Comparison of ENCODE assay signal across 6 cellular contexts in the genomic region with DNA sequence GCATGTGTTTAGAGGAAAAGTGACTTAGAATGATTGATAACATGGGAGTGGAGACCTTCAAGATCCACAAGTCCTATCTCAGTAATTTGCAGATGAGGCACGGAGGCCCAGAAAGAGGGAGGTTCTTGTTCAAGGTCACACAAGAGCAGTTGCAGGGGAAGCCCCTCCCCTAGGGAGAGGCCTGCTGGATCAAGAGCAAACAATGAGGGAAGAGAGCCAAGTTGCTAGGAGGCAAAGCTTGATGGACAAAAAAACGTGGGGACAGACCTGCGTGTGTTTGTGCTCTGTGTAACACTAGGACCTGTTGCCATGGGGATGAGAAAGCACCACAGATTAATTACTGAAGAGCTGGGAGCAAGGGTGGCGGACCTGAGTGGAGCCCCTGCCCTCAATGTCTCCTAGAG. TPM values are rescaled to one million over a fixed set of nuclear protein-coding genes. Genes with fewer than 3 reads are reported as not detected.
DNase-seq lines count a peak whose midpoint lies in the region; TF ChIP-seq lines count a peak whose summit lies in the region.
"Had no signal": no experiment of that assay in that cellular context is flagged by ENCODE, and none has a peak within 500 bp of the region (broad histone marks: within the 10 kb centered on the region; RNA-seq: fewer than 3 reads in every experiment).

No MANE protein-coding gene starts in this region.

- H3K27me3 ChIP-seq in stomach smooth muscle (ENCODE audit: control insufficient read depth in 1 of 2, insufficient read depth in 2 of 2, low read length in 2 of 2) (no peaks in the 10 kb centered on the region), ascending aorta (no peaks in the 10 kb centered on the region)

- peak overlapping the region; percentile 67 for H3K27ac ChIP-seq in stomach smooth muscle (ENCODE audit: low read length)
- no peak overlapping the region for H3K27ac ChIP-seq in ascending aorta
- H3K27ac ChIP-seq: coronary artery had no signal

- H3K4me1 ChIP-seq in stomach smooth muscle (ENCODE audit: control insufficient read depth, insufficient read depth, low read length), result peaks cover 31% of the 10 kb centered on the region
- H3K4me1 ChIP-seq in ascending aorta, result no peaks in the 10 kb centered on the region

- no peak for TF ChIP-seq CTCF in fibroblast of the aortic adventitia (IDR thresholded peaks at IDR 0.05; ENCODE audit: insufficient read depth, low read length)
- TF ChIP-seq CTCF in ascending aorta (IDR thresholded peaks at IDR 0.05), result no peak

- DNase-seq in NCI-H2171 treated with DMSO at 0.1 percent for 48 hours (lab: John Stamatoyannopoulos, UW), result peak; percentile 92
- DNase-seq in fibroblast of the aortic adventitia (ENCODE audit: low read depth), result peak; percentile 42
- no peak for DNase-seq in ascending aorta (ENCODE audit: low spot score in 2 of 2)
- DNase-seq in HK-2 (ENCODE audit: unreplicated experiment), result no peak

- peaks cover 4 to 9% of the 10 kb centered on the region in 2 donors for H3K36me3 ChIP-seq in stomach smooth muscle (ENCODE audit: control insufficient read depth in 2 of 2, insufficient read depth in 2 of 2, low read length in 2 of 2)
- H3K36me3 ChIP-seq in ascending aorta, result no peaks in the 10 kb centered on the region

- H3K9me3 ChIP-seq in stomach smooth muscle (ENCODE audit: control insufficient read depth in 2 of 2, low read length in 2 of 2) (no peaks in the 10 kb centered on the region), ascending aorta (no peaks in the 10 kb centered on the region)

- intact Hi-C loops in ascending aorta (cut with DNase I), result loop anchor here (10.0 kb wide), 1 partner anchor 372 kb away; the partner anchor contains the start of gene NECTIN1

- peak overlapping the region; percentile 21 to 44 for H3K9ac ChIP-seq in stomach smooth muscle (ENCODE audit: low read length in 2 of 2)

- H3K4me3 ChIP-seq in fibroblast of the aortic adventitia (ENCODE audit: low read depth, low read length) (no peak overlapping the region), stomach smooth muscle (ENCODE audit: low read length in 2 of 2) (no peak overlapping the region), ascending aorta (no peak overlapping the region)
- H3K4me3 ChIP-seq: coronary artery had no signal

RNA-seq across cellular contexts. Expression of gene MFRP, which starts 6.4 kb away (rescaled TPM):
- total RNA-seq in fibroblast of the aortic adventitia (ENCODE audit: low replicate concordance) (0.08 TPM in 1 of 2 replicates, not detected in the other), ascending aorta (not detected)

RNA-seq across cellular contexts. Expression of gene C1QTNF5, which starts 12.2 kb away (rescaled TPM):
- total RNA-seq in fibroblast of the aortic adventitia (ENCODE audit: low replicate concordance) (5.3 and 90.8 TPM in 2 replicates), ascending aorta (95.8 TPM)

RNA-seq across cellular contexts. Expression of gene RNF26, which starts 18.5 kb away (rescaled TPM):
- total RNA-seq in fibroblast of the aortic adventitia (ENCODE audit: low replicate concordance), result 4.7 and 7.1 TPM in 2 replicates
- 16.8 TPM for total RNA-seq in ascending aorta

RNA-seq across cellular contexts. Expression of gene USP2, which starts 28.6 kb away (rescaled TPM):
- total RNA-seq in fibroblast of the aortic adventitia (ENCODE audit: low replicate concordance) (0.36 TPM in 1 of 2 replicates, not detected in the other), ascending aorta (not detected)

RNA-seq across cellular contexts. Expression of gene MCAM, which starts 35.9 kb away (rescaled TPM):
- 2.2 and 52.1 TPM in 2 replicates for total RNA-seq in fibroblast of the aortic adventitia (ENCODE audit: low replicate concordance)
- total RNA-seq in ascending aorta, result 2,975 TPM

Comparison
In these comparisons a context has a peak if more than half of its experiments do, and no peak if none do; other contexts are left out.
1. DNase-seq: peak in NCI-H2171 treated with DMSO at 0.1 percent for 48 hours (single experiment) and fibroblast of the aortic adventitia (single experiment); none in ascending aorta (0 of 2) and HK-2 (single experiment).